9 cellular contexts compared by ENCODE assay signal in genomic region chr14:43795600-43796228, GRCh38.
DNase-seq lines count a peak whose midpoint lies in the region; ATAC-seq and TF ChIP-seq lines count a peak whose summit lies in the region.
"Had no signal": no experiment of that assay in that cellular context is flagged by ENCODE, and none has a peak within 500 bp of the region (broad histone marks: within the 10 kb centered on the region; RNA-seq: fewer than 3 reads in every experiment).

No MANE protein-coding gene starts in this region.

- no peak overlapping the region for H2AFZ ChIP-seq in fibroblast of lung (ENCODE audit: low read length)

- H3K9ac ChIP-seq in fibroblast of lung (ENCODE audit: insufficient read depth, low read length) = no peak overlapping the region

- H3K9me3 ChIP-seq in fibroblast of lung (ENCODE audit: control insufficient read depth, insufficient read depth, low read depth, low read length) = no peaks in the 10 kb centered on the region
- no peaks in the 10 kb centered on the region for H3K9me3 ChIP-seq in prostate gland

- H3K36me3 ChIP-seq in fibroblast of lung (ENCODE audit: control insufficient read depth, insufficient read depth, low read length) (no peaks in the 10 kb centered on the region), prostate gland (no peaks in the 10 kb centered on the region)

- no peak overlapping the region for H3K4me3 Mint-ChIP-seq in activated naive CD8-positive, alpha-beta T cell treated with anti-CD3 and anti-CD28 coated beads for 36 hours
- H3K4me3 Mint-ChIP-seq: activated B cell treated with CpG ODN at 0.5 μM for 24 hours had no signal

- no peak overlapping the region for H3K27ac Mint-ChIP-seq in activated naive CD8-positive, alpha-beta T cell treated with anti-CD3 and anti-CD28 coated beads for 36 hours
- H3K27ac Mint-ChIP-seq: activated B cell treated with CpG ODN at 0.5 μM for 24 hours had no signal

- DNase-seq in KBM-7 (peak; percentile 4), NCI-H774 (lab: John Stamatoyannopoulos, UW) (peak; percentile 8), fibroblast of lung (ENCODE audit: low read depth in 2 of 2) (peak in 1 of 2 donors; percentile 46), prostate gland (ENCODE audit: low spot score) (no peak)
- no peak for DNase-seq in activated naive CD8-positive, alpha-beta T cell treated with anti-CD3 and anti-CD28 coated beads for 36 hours
- DNase-seq: activated B cell treated with CpG ODN at 0.5 μM for 24 hours; stimulated activated naive CD4-positive, alpha-beta T cell had no signal

- H3K27me3 Mint-ChIP-seq in activated naive CD8-positive, alpha-beta T cell treated with anti-CD3 and anti-CD28 coated beads for 36 hours = no peaks in the 10 kb centered on the region
- H3K27me3 Mint-ChIP-seq: activated B cell treated with CpG ODN at 0.5 μM for 24 hours had no signal

- ATAC-seq in esophagus mucosa = no peak
- no peak for ATAC-seq in GM21528 (IDR thresholded peaks at IDR 0.05; ENCODE audit: low FRiP score, unreplicated experiment)

- no peaks in the 10 kb centered on the region for H3K79me2 ChIP-seq in fibroblast of lung (ENCODE audit: control insufficient read depth, insufficient read depth, low read length)

- H4K20me1 ChIP-seq in fibroblast of lung (ENCODE audit: control insufficient read depth, extremely low read depth, insufficient read depth, low read length) = no peaks in the 10 kb centered on the region

- H3K9me3 Mint-ChIP-seq in activated naive CD8-positive, alpha-beta T cell treated with anti-CD3 and anti-CD28 coated beads for 36 hours = peaks cover 7% of the 10 kb centered on the region
- H3K9me3 Mint-ChIP-seq: activated B cell treated with CpG ODN at 0.5 μM for 24 hours had no signal

- H3K4me3 ChIP-seq in fibroblast of lung (replicated peaks in 1 of 4; ENCODE audit: control extremely low read depth in 1 of 4, insufficient read depth in 1 of 4, low read depth in 3 of 4, low read length in 4 of 4) (no peak overlapping the region), prostate gland (no peak overlapping the region)

- H3K4me1 ChIP-seq in fibroblast of lung (ENCODE audit: control insufficient read depth, extremely low read depth, insufficient read depth, low read length) (no peaks in the 10 kb centered on the region), prostate gland (replicated peaks) (no peaks in the 10 kb centered on the region)

- intact Hi-C loops in prostate gland (cut with DNase I) = no loop called here

- H3K4me1 Mint-ChIP-seq in activated naive CD8-positive, alpha-beta T cell treated with anti-CD3 and anti-CD28 coated beads for 36 hours = no peaks in the 10 kb centered on the region
- H3K4me1 Mint-ChIP-seq: activated B cell treated with CpG ODN at 0.5 μM for 24 hours had no signal

- H3K36me3 Mint-ChIP-seq in activated naive CD8-positive, alpha-beta T cell treated with anti-CD3 and anti-CD28 coated beads for 36 hours = no peaks in the 10 kb centered on the region

- peak; percentile 18 to 37 for TF ChIP-seq CTCF in fibroblast of lung (conservative IDR thresholded peaks at IDR 0.05 in 1 of 2, IDR thresholded peaks at IDR 0.05 in 1 of 2; ENCODE audit: low read depth in 1 of 2, low read length in 2 of 2)
- peak in 3 of 4 experiments; percentile 34 to 57 (median 45) for TF ChIP-seq CTCF in prostate gland (IDR thresholded peaks at IDR 0.05)

- no peak overlapping the region for H3K27ac ChIP-seq in fibroblast of lung (ENCODE audit: insufficient read depth, low read length)
- no peak overlapping the region for H3K27ac ChIP-seq in prostate gland

- in situ Hi-C loops in KBM-7 (cut with MboI; ENCODE audit: low pct_unique_long_range_greater_than_20kb, low sequenced_read_pairs) = no loop called here

- no peak for TF ChIP-seq POLR2A in prostate gland (IDR thresholded peaks at IDR 0.05)

- H3K27me3 ChIP-seq in fibroblast of lung (ENCODE audit: control insufficient read depth, insufficient read depth, low read length) = no peaks in the 10 kb centered on the region
- no peaks in the 10 kb centered on the region for H3K27me3 ChIP-seq in prostate gland (replicated peaks; ENCODE audit: insufficient read depth)

- no peak overlapping the region for H3K4me2 ChIP-seq in fibroblast of lung (ENCODE audit: extremely low read depth, insufficient read depth, low read length)

Comparison
In these comparisons a context has a peak if more than half of its experiments do, and no peak if none do; other contexts are left out.
1. DNase-seq: peak in KBM-7 (single experiment) and NCI-H774 (single experiment); none in prostate gland (single experiment) and activated naive CD8-positive, alpha-beta T cell treated with anti-CD3 and anti-CD28 coated beads for 36 hours (single experiment).